ENCODE assay signal across 1 cellular context in genomic region chr16:2954647-2955381, GRCh38.
A peak's percentile ranks its signal among the peaks of the same experiment; 100 is the strongest.
TF ChIP-seq lines count a peak whose summit lies in the region.

No MANE protein-coding gene starts in this region.

TF ChIP-seq in H1, 55 proteins besides CTCF, POLR2A, EP300 and RAD21:
- TF ChIP-seq NRF1 (IDR thresholded peaks at IDR 0.05; ENCODE audit: low read depth, low read length): no peak
- TF ChIP-seq E2F6 (IDR thresholded peaks at IDR 0.05): peak; percentile 7; the same call in 1 of the 2 replicates
